In genomic region chr11:61430839-61431238, GRCh38 we compare ENCODE assay signal across 8 cellular contexts. TPM values are rescaled to one million over a fixed set of nuclear protein-coding genes. Genes with fewer than 3 reads are reported as not detected.
A peak's percentile ranks its signal among the peaks of the same experiment; 100 is the strongest.
DNase-seq lines count a peak whose midpoint lies in the region; ATAC-seq and TF ChIP-seq lines count a peak whose summit lies in the region.
"Not testable (repeated sequence)": the region's sequence is repeated elsewhere in the genome, so short reads cannot be mapped to it uniquely, and the experiment has no call there.

No MANE protein-coding gene starts in this region.

- not testable (repeated sequence) for DNase-seq in activated naive CD8-positive, alpha-beta T cell treated with anti-CD3 and anti-CD28 coated beads, Interleukin-2, amount 50 U/mL, for 24 hours; endothelial cell (ENCODE audit: low spot score); immature natural killer cell; neural crest cell (ENCODE audit: low read depth, low spot score); stimulated activated naive CD8-positive, alpha-beta T cell treated with anti-CD3 and anti-CD28 coated beads, Interleukin-15, amount 100 ng/mL, for 72 hours

- H3K4me2 ChIP-seq in BLaER1 treated with 17β-estradiol and CSF1 and Interleukin-3, amounts not matched to agents 10 nM and 100 nM, result peak overlapping the region; percentile 80 to 95 (median 89)

- H3K4me3 ChIP-seq in BLaER1 treated with 17β-estradiol and CSF1 and Interleukin-3, amounts not matched to agents 10 nM and 100 nM, result peak overlapping the region; percentile 72 to 98 (median 88)
- H3K4me3 ChIP-seq in HUES48 (ENCODE audit: low read depth, low read length), result peak overlapping the region; percentile 98

- not testable (repeated sequence) for TF ChIP-seq CTCF in endothelial cell (IDR thresholded peaks at IDR 0.05; ENCODE audit: unreplicated experiment); neural crest cell (conservative IDR thresholded peaks at IDR 0.05)

- not testable (repeated sequence) for ATAC-seq in activated naive CD8-positive, alpha-beta T cell treated with anti-CD3 and anti-CD28 coated beads, Interleukin-2, amount 50 U/mL, for 24 hours; stimulated activated naive CD8-positive, alpha-beta T cell treated with anti-CD3 and anti-CD28 coated beads, Interleukin-15, amount 100 ng/mL, for 72 hours

- H3K36me3 Mint-ChIP-seq in T-helper 1 cell treated with Interleukin-12 subunit alpha and Interleukin-12 subunit beta and Interleukin-4 antibody, amounts not matched to agents 30 μg/mL and 1 μg/mL, for 36 hours (ENCODE audit: low read depth), result peaks cover 35% of the 10 kb centered on the region
- H3K36me3 Mint-ChIP-seq in activated naive CD8-positive, alpha-beta T cell treated with anti-CD3 and anti-CD28 coated beads, Interleukin-2, amount 50 U/mL, for 24 hours (ENCODE audit: low read depth), result peaks cover 35% of the 10 kb centered on the region
- H3K36me3 Mint-ChIP-seq in endothelial cell (ENCODE audit: low read depth, unreplicated experiment), result peaks cover 42% of the 10 kb centered on the region
- peaks cover 8 to 18% (median 13%) of the 10 kb centered on the region in 3 donors for H3K36me3 Mint-ChIP-seq in immature natural killer cell
- not testable (repeated sequence) for H3K36me3 Mint-ChIP-seq in neural crest cell (ENCODE audit: low read depth)

- H3K27ac Mint-ChIP-seq in T-helper 1 cell treated with Interleukin-12 subunit alpha and Interleukin-12 subunit beta and Interleukin-4 antibody, amounts not matched to agents 30 μg/mL and 1 μg/mL, for 36 hours, result peak overlapping the region; percentile 100
- H3K27ac Mint-ChIP-seq in activated naive CD8-positive, alpha-beta T cell treated with anti-CD3 and anti-CD28 coated beads, Interleukin-2, amount 50 U/mL, for 24 hours, result peak overlapping the region; percentile 96
- H3K27ac Mint-ChIP-seq in endothelial cell (ENCODE audit: unreplicated experiment) (peak overlapping the region; percentile 99), immature natural killer cell (peak overlapping the region; percentile 98 to 100 (median 99)), neural crest cell (ENCODE audit: unreplicated experiment) (peak overlapping the region; percentile 57)
- H3K27ac Mint-ChIP-seq in stimulated activated naive CD8-positive, alpha-beta T cell treated with anti-CD3 and anti-CD28 coated beads, Interleukin-15, amount 100 ng/mL, for 72 hours, result peak overlapping the region; percentile 59 to 98

- peaks cover 40 to 63% (median 50%) of the 10 kb centered on the region in 11 experiments for H3K36me3 ChIP-seq in BLaER1 treated with 17β-estradiol and CSF1 and Interleukin-3, amounts not matched to agents 10 nM and 100 nM
- peaks cover 48% of the 10 kb centered on the region for H3K36me3 ChIP-seq in HUES48 (ENCODE audit: control insufficient read depth, insufficient read depth, low read length)

- not testable (repeated sequence) for H3K9me3 ChIP-seq in BLaER1 treated with 17β-estradiol and CSF1 and Interleukin-3, amounts not matched to agents 10 nM and 100 nM (replicated peaks in 1 of 11); HUES48 (ENCODE audit: control insufficient read depth, insufficient read depth, low read length)

- H3K9me3 Mint-ChIP-seq in T-helper 1 cell treated with Interleukin-12 subunit alpha and Interleukin-12 subunit beta and Interleukin-4 antibody, amounts not matched to agents 30 μg/mL and 1 μg/mL, for 36 hours; activated naive CD8-positive, alpha-beta T cell treated with anti-CD3 and anti-CD28 coated beads, Interleukin-2, amount 50 U/mL, for 24 hours; endothelial cell (ENCODE audit: unreplicated experiment); immature natural killer cell; neural crest cell; stimulated activated naive CD8-positive, alpha-beta T cell treated with anti-CD3 and anti-CD28 coated beads, Interleukin-15, amount 100 ng/mL, for 72 hours: not testable (repeated sequence)

- peak overlapping the region; percentile 100 for H3K4me3 Mint-ChIP-seq in T-helper 1 cell treated with Interleukin-12 subunit alpha and Interleukin-12 subunit beta and Interleukin-4 antibody, amounts not matched to agents 30 μg/mL and 1 μg/mL, for 36 hours
- peak overlapping the region; percentile 95 for H3K4me3 Mint-ChIP-seq in activated naive CD8-positive, alpha-beta T cell treated with anti-CD3 and anti-CD28 coated beads, Interleukin-2, amount 50 U/mL, for 24 hours
- H3K4me3 Mint-ChIP-seq in endothelial cell (ENCODE audit: unreplicated experiment), result peak overlapping the region; percentile 97
- peak overlapping the region; percentile 92 to 100 (median 97) for H3K4me3 Mint-ChIP-seq in immature natural killer cell
- H3K4me3 Mint-ChIP-seq in neural crest cell, result peak overlapping the region; percentile 98
- H3K4me3 Mint-ChIP-seq in stimulated activated naive CD8-positive, alpha-beta T cell treated with anti-CD3 and anti-CD28 coated beads, Interleukin-15, amount 100 ng/mL, for 72 hours, result peak overlapping the region; percentile 94

- H3K4me1 ChIP-seq in BLaER1 treated with 17β-estradiol and CSF1 and Interleukin-3, amounts not matched to agents 10 nM and 100 nM, result peaks cover 30 to 61% (median 41%) of the 10 kb centered on the region in 10 experiments
- H3K4me1 ChIP-seq in HUES48 (ENCODE audit: control insufficient read depth, insufficient read depth, low read length), result not testable (repeated sequence)

- H3K27me3 Mint-ChIP-seq in T-helper 1 cell treated with Interleukin-12 subunit alpha and Interleukin-12 subunit beta and Interleukin-4 antibody, amounts not matched to agents 30 μg/mL and 1 μg/mL, for 36 hours (ENCODE audit: low read depth); activated naive CD8-positive, alpha-beta T cell treated with anti-CD3 and anti-CD28 coated beads, Interleukin-2, amount 50 U/mL, for 24 hours; neural crest cell (ENCODE audit: low read depth); stimulated activated naive CD8-positive, alpha-beta T cell treated with anti-CD3 and anti-CD28 coated beads, Interleukin-15, amount 100 ng/mL, for 72 hours: not testable (repeated sequence)
- peaks cover 10% of the 10 kb centered on the region for H3K27me3 Mint-ChIP-seq in endothelial cell (ENCODE audit: unreplicated experiment)
- H3K27me3 Mint-ChIP-seq in immature natural killer cell (ENCODE audit: low read depth in 3 of 3), result peaks cover 8 to 16% (median 15%) of the 10 kb centered on the region in 3 donors

- H3K9ac ChIP-seq in BLaER1 treated with 17β-estradiol and CSF1 and Interleukin-3, amounts not matched to agents 10 nM and 100 nM, result peak overlapping the region; percentile 94 to 100 (median 99)
- peak overlapping the region; percentile 96; the same call in 1 of the 2 replicates for H3K9ac ChIP-seq in HUES48 (ENCODE audit: low read depth, low read length)

- H3K4me1 Mint-ChIP-seq in T-helper 1 cell treated with Interleukin-12 subunit alpha and Interleukin-12 subunit beta and Interleukin-4 antibody, amounts not matched to agents 30 μg/mL and 1 μg/mL, for 36 hours (ENCODE audit: low read depth), result peaks cover 47% of the 10 kb centered on the region
- peaks cover 68% of the 10 kb centered on the region for H3K4me1 Mint-ChIP-seq in activated naive CD8-positive, alpha-beta T cell treated with anti-CD3 and anti-CD28 coated beads, Interleukin-2, amount 50 U/mL, for 24 hours
- H3K4me1 Mint-ChIP-seq in endothelial cell (ENCODE audit: unreplicated experiment) (peaks cover 27% of the 10 kb centered on the region), immature natural killer cell (peaks cover 60 to 76% of the 10 kb centered on the region in 2 donors), neural crest cell (peaks cover 47% of the 10 kb centered on the region)
- peaks cover 74% of the 10 kb centered on the region for H3K4me1 Mint-ChIP-seq in stimulated activated naive CD8-positive, alpha-beta T cell treated with anti-CD3 and anti-CD28 coated beads, Interleukin-15, amount 100 ng/mL, for 72 hours

- peaks cover 53 to 84% (median 71%) of the 10 kb centered on the region in 11 experiments; a peak in 21 of 22 replicates for H4K20me1 ChIP-seq in BLaER1 treated with 17β-estradiol and CSF1 and Interleukin-3, amounts not matched to agents 10 nM and 100 nM

- H3K27me3 ChIP-seq in BLaER1 treated with 17β-estradiol and CSF1 and Interleukin-3, amounts not matched to agents 10 nM and 100 nM; HUES48 (ENCODE audit: control insufficient read depth, insufficient read depth, low read length): not testable (repeated sequence)

- peak overlapping the region; percentile 95 to 100 (median 99); a peak in 21 of 22 replicates for H3K27ac ChIP-seq in BLaER1 treated with 17β-estradiol and CSF1 and Interleukin-3, amounts not matched to agents 10 nM and 100 nM
- H3K27ac ChIP-seq in HUES48 (ENCODE audit: low read depth, low read length), result not testable (repeated sequence)

RNA-seq across cellular contexts. Expression of gene SDHAF2, which starts 0.9 kb away (rescaled TPM):
- total RNA-seq in endothelial cell (ENCODE audit: unreplicated experiment) (47.2 TPM), neural crest cell (33.8 and 35.0 TPM in 2 replicates)
- 100 to 1,000 TPM in 2 of 3 donors, 10 to 100 TPM in 1; 93.7 to 129 (median 118) TPM for polyA plus RNA-seq in immature natural killer cell

RNA-seq across cellular contexts. Expression of gene CPSF7, which starts 1.1 kb away (rescaled TPM):
- total RNA-seq in endothelial cell (ENCODE audit: unreplicated experiment) (79.5 TPM), neural crest cell (144 and 150 TPM in 2 replicates)
- 10 to 100 TPM; 11.9 to 34.0 (median 14.8) TPM for polyA plus RNA-seq in immature natural killer cell

RNA-seq across cellular contexts. Expression of gene TMEM216, which starts 38.5 kb away (rescaled TPM):
- total RNA-seq in endothelial cell (ENCODE audit: unreplicated experiment), result 11.6 TPM
- polyA plus RNA-seq in immature natural killer cell, result 10 to 100 TPM; 49.8 to 63.7 (median 51.1) TPM
- total RNA-seq in neural crest cell, result 23.5 and 23.9 TPM in 2 replicates
